Comparison of ENCODE assay signal across 16 cellular contexts in genomic region chr17:15456486-15456885, GRCh38. TPM values are rescaled to one million over a fixed set of nuclear protein-coding genes. Genes with fewer than 3 reads are reported as not detected.
DNase-seq lines count a peak whose midpoint lies in the region; ATAC-seq and TF ChIP-seq lines count a peak whose summit lies in the region.
"Had no signal": no experiment of that assay in that cellular context is flagged by ENCODE, and none has a peak within 500 bp of the region (broad histone marks: within the 10 kb centered on the region; RNA-seq: fewer than 3 reads in every experiment).

No MANE protein-coding gene starts in this region.

- peak overlapping the region in 1 of 2 experiments; percentile 29 for H2BK12ac ChIP-seq in mesenchymal stem cell (ENCODE audit: low read length in 2 of 2)

- H3K27me3 ChIP-seq in esophagus (ENCODE audit: control insufficient read depth in 1 of 2, insufficient read depth in 2 of 2, low read length in 2 of 2) (no peaks in the 10 kb centered on the region), mesenchymal stem cell (ENCODE audit: control insufficient read depth in 1 of 2, insufficient read depth in 1 of 2, low read length in 2 of 2) (no peaks in the 10 kb centered on the region), stomach smooth muscle (ENCODE audit: control insufficient read depth in 1 of 2, insufficient read depth in 2 of 2, low read length in 2 of 2) (no peaks in the 10 kb centered on the region), WERI-Rb-1 (ENCODE audit: insufficient read depth, low read depth, severe bottlenecking) (no peaks in the 10 kb centered on the region)

- H2BK120ac ChIP-seq in mesenchymal stem cell (ENCODE audit: low read depth, low read length): no peak overlapping the region

- DNase-seq in GM03348 (ENCODE audit: low spot score) (peak; percentile 13), mesenchymal stem cell (no peak), WERI-Rb-1 (no peak), activated gamma-delta T cell treated with Interleukin-2 at 50 U/mL for 16 hours (no peak), HUDEP-2 (lab: John Stamatoyannopoulos, UW; ENCODE audit: unreplicated experiment in 76 of 76) (no peak)
- DNase-seq: activated T-cell treated with anti-CD3 and anti-CD28 coated beads, Interleukin-2, amount 50 U/mL, for 72 hours; amniotic stem cell; KG1; natural killer cell; NCI-H1417 treated with DMSO at 0.1 percent for 48 hours; NCI-H446 treated with DMSO at 0.1 percent for 48 hours; small intestine; T-helper 1 cell had no signal

- H4K8ac ChIP-seq in mesenchymal stem cell (ENCODE audit: low read length): no peak overlapping the region

- peak overlapping the region; percentile 58 for H2AK5ac ChIP-seq in mesenchymal stem cell (ENCODE audit: low read length, severe bottlenecking)

- peaks cover 0 to 2% of the 10 kb centered on the region in 2 donors for H3K4me1 ChIP-seq in esophagus (ENCODE audit: control insufficient read depth in 2 of 2, insufficient read depth in 2 of 2, low read length in 1 of 2)
- H3K4me1 ChIP-seq in mesenchymal stem cell (ENCODE audit: control insufficient read depth, insufficient read depth, low read depth, low read length): peaks cover 14% of the 10 kb centered on the region
- peaks cover 29% of the 10 kb centered on the region for H3K4me1 ChIP-seq in stomach smooth muscle (ENCODE audit: control insufficient read depth, insufficient read depth, low read length)

- H3K36me3 ChIP-seq in esophagus (ENCODE audit: control insufficient read depth in 2 of 2, insufficient read depth in 2 of 2, low read length in 1 of 2): peaks cover 3 to 4% of the 10 kb centered on the region in 2 donors
- peaks cover 0 to 2% of the 10 kb centered on the region in 2 experiments for H3K36me3 ChIP-seq in mesenchymal stem cell (ENCODE audit: control insufficient read depth in 1 of 2, insufficient read depth in 2 of 2, low read depth in 1 of 2, low read length in 2 of 2)
- peaks cover 0 to 4% of the 10 kb centered on the region in 2 donors for H3K36me3 ChIP-seq in stomach smooth muscle (ENCODE audit: control insufficient read depth in 2 of 2, insufficient read depth in 2 of 2, low read length in 2 of 2)
- H3K36me3 ChIP-seq in WERI-Rb-1: no peaks in the 10 kb centered on the region

- H3K9ac ChIP-seq in mesenchymal stem cell (ENCODE audit: low read length) (peak overlapping the region; percentile 82), stomach smooth muscle (ENCODE audit: low read length in 2 of 2) (no peak overlapping the region)

- 76 to 89% methylated on average over 6 of the region's 6 CpGs for WGBS in esophagus, 2 donors
- WGBS in mesenchymal stem cell: 98% methylated on average over 5 of the region's 6 CpGs

- no peak overlapping the region for H3K18ac ChIP-seq in mesenchymal stem cell (ENCODE audit: low read depth in 1 of 2, low read length in 2 of 2)

- no peaks in the 10 kb centered on the region for H3K79me1 ChIP-seq in mesenchymal stem cell (replicated peaks; ENCODE audit: low read length, poor library complexity, severe bottlenecking)

- H3K14ac ChIP-seq in mesenchymal stem cell (ENCODE audit: low read length in 2 of 2): no peak overlapping the region

- no peak for ATAC-seq in GM19328 (IDR thresholded peaks at IDR 0.05; ENCODE audit: unreplicated experiment)
- ATAC-seq: activated T-cell treated with anti-CD3 and anti-CD28 coated beads, Interleukin-2, amount 50 U/mL, for 72 hours; natural killer cell had no signal

- no peak overlapping the region for H2BK15ac ChIP-seq in mesenchymal stem cell (ENCODE audit: low read depth, poor library complexity, severe bottlenecking)

- peak overlapping the region; percentile 26 to 39 for H3K27ac ChIP-seq in esophagus (ENCODE audit: low read depth in 2 of 2, low read length in 1 of 2)
- peak overlapping the region; percentile 71 for H3K27ac ChIP-seq in mesenchymal stem cell (ENCODE audit: low read length, poor library complexity, severe bottlenecking)
- H3K27ac ChIP-seq in stomach smooth muscle (ENCODE audit: low read length): peak overlapping the region; percentile 73
- H3K27ac ChIP-seq in WERI-Rb-1: no peak overlapping the region

- no peak overlapping the region for H2AFZ ChIP-seq in mesenchymal stem cell (ENCODE audit: low read depth, low read length)

- H3K4me3 ChIP-seq in esophagus (ENCODE audit: low read depth in 1 of 2, low read length in 2 of 2): no peak overlapping the region
- peak overlapping the region in 1 of 2 experiments; percentile 70 for H3K4me3 ChIP-seq in mesenchymal stem cell (ENCODE audit: insufficient read depth in 1 of 2, low read depth in 1 of 2, low read length in 2 of 2)
- H3K4me3 ChIP-seq in stomach smooth muscle (ENCODE audit: low read length in 2 of 2): peak overlapping the region in 1 of 2 donors; percentile 36
- H3K4me3 ChIP-seq in WERI-Rb-1 (ENCODE audit: low read depth, low read length): no peak overlapping the region

- no peak for TF ChIP-seq CTCF in WERI-Rb-1 (IDR thresholded peaks at IDR 0.05; ENCODE audit: low read depth, low read length)

- no peak overlapping the region for H3K4ac ChIP-seq in mesenchymal stem cell (ENCODE audit: low read depth in 1 of 2, low read length in 2 of 2)

- H3K9me3 ChIP-seq in esophagus (ENCODE audit: control insufficient read depth in 2 of 2, insufficient read depth in 1 of 2, low read depth in 1 of 2, low read length in 1 of 2) (no peaks in the 10 kb centered on the region), mesenchymal stem cell (ENCODE audit: control insufficient read depth, low read length) (peaks cover 9% of the 10 kb centered on the region), stomach smooth muscle (ENCODE audit: control insufficient read depth in 2 of 2, low read length in 2 of 2) (no peaks in the 10 kb centered on the region), WERI-Rb-1 (ENCODE audit: severe bottlenecking) (no peaks in the 10 kb centered on the region)

- H3K23ac ChIP-seq in mesenchymal stem cell (ENCODE audit: low read length in 2 of 2): no peak overlapping the region

- H2BK5ac ChIP-seq in mesenchymal stem cell (ENCODE audit: low read depth, low read length, poor library complexity, severe bottlenecking): no peak overlapping the region

- no peak overlapping the region for H4K91ac ChIP-seq in mesenchymal stem cell (ENCODE audit: low read length)

- H3K4me2 ChIP-seq in mesenchymal stem cell (ENCODE audit: low read length, poor library complexity, severe bottlenecking): no peak overlapping the region

RNA-seq across cellular contexts. Expression of gene CDRT4, which starts 10.9 kb away (rescaled TPM):
- 10 to 100 TPM in 1 of 2 donors, 1 to 10 TPM in 1; 2.8 to 11.3 TPM for polyA plus RNA-seq in esophagus
- 3.5 TPM for polyA plus RNA-seq in mesenchymal stem cell (2013, experiment 1 of 2)
- 3.4 TPM for polyA plus RNA-seq in mesenchymal stem cell (2013, experiment 2 of 2)
